In the genomic region with DNA sequence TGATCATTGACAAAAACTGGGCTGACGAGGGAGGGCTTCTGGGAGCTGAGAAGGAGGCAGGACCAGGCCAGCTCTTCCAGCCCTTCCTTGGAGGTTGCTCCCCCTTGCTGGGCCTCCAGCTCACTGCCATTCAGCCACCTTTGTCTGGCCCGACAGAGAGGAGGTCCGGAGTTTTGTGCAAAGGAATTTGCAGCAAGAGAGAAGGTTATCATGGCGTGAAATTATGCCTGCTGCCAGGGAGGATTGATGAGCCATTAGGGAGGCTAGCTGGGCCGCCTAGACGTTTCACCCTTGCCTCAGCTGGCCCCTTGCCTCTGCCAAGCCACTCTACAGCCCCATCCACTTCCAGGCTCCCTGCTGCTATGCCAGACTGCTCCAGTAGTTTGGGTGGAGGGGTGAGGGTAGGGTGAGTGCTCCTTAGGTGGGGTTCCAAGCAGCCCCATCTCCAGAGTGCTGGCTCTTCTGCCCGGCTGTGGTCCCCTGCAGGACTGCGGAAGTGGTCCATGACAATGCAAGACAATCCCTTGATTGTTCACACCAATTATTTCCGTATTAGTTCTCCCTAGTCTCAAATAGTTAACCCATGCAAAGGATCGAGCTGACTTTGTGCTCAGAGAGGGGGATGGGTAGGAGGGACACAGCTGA, we compare ENCODE assay signal across 13 cellular contexts. TPM values are rescaled to one million over a fixed set of nuclear protein-coding genes. Genes with fewer than 3 reads are reported as not detected.
DNase-seq lines count a peak whose midpoint lies in the region; ATAC-seq lines count a peak whose summit lies in the region.
"Had no signal": no experiment of that assay in that cellular context is flagged by ENCODE, and none has a peak within 500 bp of the region (broad histone marks: within the 10 kb centered on the region; RNA-seq: fewer than 3 reads in every experiment).

No MANE protein-coding gene starts in this region.

- DNase-seq in NCI-H2227 (lab: John Stamatoyannopoulos, UW; ENCODE audit: unreplicated experiment) (peak; percentile 22), NCI-H2227 treated with DMSO at 0.1 percent for 48 hours (lab: John Stamatoyannopoulos, UW) (no peak), astrocyte of the hippocampus (ENCODE audit: low read depth, low spot score) (peak; percentile 84), iPS-NIHi7 (ENCODE audit: extremely low spot score) (peak; percentile 41), sciatic nerve (ENCODE audit: low spot score) (no peak), NCI-H1417 treated with DMSO at 0.1 percent for 48 hours (lab: John Stamatoyannopoulos, UW) (no peak), NCI-H2196 (lab: John Stamatoyannopoulos, UW; ENCODE audit: unreplicated experiment) (no peak)
- DNase-seq: 8988T, left lung, naive B cell, NCI-H1930 had no signal

- intact Hi-C loops in sciatic nerve (cut with DNase I) = no loop called here

- ATAC-seq in sciatic nerve (peak; percentile 26), GM21360 (IDR thresholded peaks at IDR 0.05; ENCODE audit: unreplicated experiment) (no peak)
- ATAC-seq: left lung had no signal

RNA-seq across cellular contexts. Expression of gene PHF12, which starts 17.1 kb away (rescaled TPM):
- 42.8 TPM for total RNA-seq in sciatic nerve

RNA-seq across cellular contexts. Expression of gene SEZ6, which starts 37.4 kb away (rescaled TPM):
- not detected for total RNA-seq in sciatic nerve
- total RNA-seq: breast epithelium had no signal

Comparison
In these comparisons a context has a peak if more than half of its experiments do, and no peak if none do; other contexts are left out.
1. DNase-seq: peak in NCI-H2227 (single experiment), astrocyte of the hippocampus (single experiment) and iPS-NIHi7 (single experiment); none in NCI-H2227 treated with DMSO at 0.1 percent for 48 hours (single experiment), sciatic nerve (single experiment), NCI-H1417 treated with DMSO at 0.1 percent for 48 hours (single experiment) and NCI-H2196 (single experiment).